ENCODE assay signal across 8 cellular contexts in the genomic region with DNA sequence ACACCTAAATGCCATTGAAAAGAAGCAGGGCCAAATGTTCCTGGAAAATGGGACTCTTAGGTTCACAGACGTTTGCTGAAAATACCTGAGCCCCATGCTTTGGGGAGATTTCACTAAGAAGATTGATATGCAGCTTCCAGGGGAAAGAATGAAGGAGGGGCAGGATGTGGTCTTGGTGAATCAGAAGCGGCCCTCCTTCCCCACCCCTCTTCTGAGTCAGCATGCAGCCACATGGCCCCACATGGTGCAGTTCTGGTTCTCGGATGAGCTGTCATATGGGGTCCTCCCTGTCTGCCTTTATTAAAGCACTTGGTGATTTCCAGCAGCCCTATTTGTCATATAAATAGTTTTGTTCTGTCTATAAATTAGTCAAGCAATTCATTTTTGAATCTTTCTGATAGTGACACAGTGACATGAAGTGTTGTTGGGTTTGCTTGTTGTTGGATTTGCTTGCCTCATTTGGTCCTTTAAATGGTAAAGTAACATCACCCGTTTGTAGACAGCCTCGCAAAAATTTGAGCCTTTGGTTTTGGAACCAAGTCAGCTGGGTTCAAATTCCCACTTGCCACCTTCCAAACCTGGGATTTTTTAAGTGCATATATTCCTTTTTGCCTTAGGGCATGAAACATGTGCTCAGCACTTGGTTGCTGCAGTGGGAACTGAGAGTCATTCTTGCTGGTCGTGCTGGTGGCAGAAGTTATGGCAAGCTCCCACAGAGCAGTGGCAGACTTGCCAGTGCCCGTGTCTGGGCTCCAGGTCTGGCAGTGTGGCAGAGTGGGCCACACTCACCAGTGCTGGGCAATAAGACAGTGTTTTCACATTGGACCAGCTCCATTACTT.
A peak's percentile ranks its signal among the peaks of the same experiment; 100 is the strongest.
DNase-seq lines count a peak whose midpoint lies in the region; ATAC-seq, FAIRE-seq and TF ChIP-seq lines count a peak whose summit lies in the region.

No MANE protein-coding gene starts in this region.

- H3K9ac ChIP-seq in H1 (replicated peaks in 1 of 4; ENCODE audit: extremely low read depth in 1 of 4, low read depth in 3 of 4, low read length in 3 of 4), result no peak overlapping the region

- H4K20me1 ChIP-seq in H1 (replicated peaks in 1 of 2; ENCODE audit: control insufficient read depth in 1 of 2, insufficient read depth in 2 of 2, low read length in 2 of 2), result no peaks in the 10 kb centered on the region

- no peaks in the 10 kb centered on the region for H3K27me3 ChIP-seq in CD8-positive, alpha-beta memory T cell (ENCODE audit: insufficient read depth, low read length, poor library complexity, severe bottlenecking)
- no peaks in the 10 kb centered on the region for H3K27me3 ChIP-seq in H1 (replicated peaks in 1 of 4; ENCODE audit: control insufficient read depth in 3 of 4, extremely low read depth in 1 of 4, insufficient read depth in 3 of 4, low read length in 3 of 4)
- no peaks in the 10 kb centered on the region for H3K27me3 ChIP-seq in prostate gland (replicated peaks; ENCODE audit: insufficient read depth)

- 80% methylated on average over 7 of the region's 7 CpGs; no CpG with 5 or more reads in 1 of the 2 experiments for WGBS in H1 (ENCODE audit: extremely low coverage in 1 of 2, insufficient coverage in 1 of 2, insufficient read length in 1 of 2, insufficient replicate concordance in 2 of 2, low coverage in 1 of 2, low lambda C conversion rate in 2 of 2, missing lambda C conversion rate in 1 of 2), 2 experiments
- 54% methylated on average over 7 of the region's 7 CpGs for WGBS in prostate gland

- ATAC-seq in GM21526 (IDR thresholded peaks at IDR 0.05; ENCODE audit: low FRiP score, unreplicated experiment), result peak; percentile 99

- H2BK12ac ChIP-seq in H1 (ENCODE audit: low read depth, low read length), result no peak overlapping the region

- no peaks in the 10 kb centered on the region for H3K36me3 Mint-ChIP-seq in CD8-positive, alpha-beta memory T cell

- H3K4me2 ChIP-seq in H1 (ENCODE audit: insufficient read depth in 1 of 2, low read depth in 2 of 2, low read length in 2 of 2), result no peak overlapping the region

- intact Hi-C loops in prostate gland (cut with DNase I), result no loop called here

- no peak overlapping the region for H4K91ac ChIP-seq in H1 (replicated peaks; ENCODE audit: insufficient read length, low read length)

- no peak overlapping the region for H2AK5ac ChIP-seq in H1 (ENCODE audit: low read depth, low read length)

- no peak overlapping the region for H3K27ac ChIP-seq in CD8-positive, alpha-beta memory T cell (ENCODE audit: low read depth, low read length)
- H3K27ac ChIP-seq in H1 (ENCODE audit: low read depth, low read length) (no peak overlapping the region), prostate gland (no peak overlapping the region)

- no peak overlapping the region for H2AFZ ChIP-seq in H1 (ENCODE audit: low read length)

- H3K36me3 ChIP-seq in CD8-positive, alpha-beta memory T cell (ENCODE audit: insufficient read depth, low read length), result no peaks in the 10 kb centered on the region
- no peaks in the 10 kb centered on the region for H3K36me3 ChIP-seq in H1 (ENCODE audit: control insufficient read depth in 2 of 4, insufficient read depth in 4 of 4, low read length in 3 of 4)
- H3K36me3 ChIP-seq in prostate gland, result no peaks in the 10 kb centered on the region

- peaks cover 11% of the 10 kb centered on the region for H3K4me1 ChIP-seq in CD8-positive, alpha-beta memory T cell (ENCODE audit: insufficient read depth, low read length)
- H3K4me1 ChIP-seq in H1 (replicated peaks in 1 of 4; ENCODE audit: control insufficient read depth in 3 of 4, insufficient read depth in 4 of 4, low read length in 3 of 4), result no peaks in the 10 kb centered on the region; a peak in 1 of 7 replicates
- H3K4me1 ChIP-seq in prostate gland (replicated peaks), result no peaks in the 10 kb centered on the region

- H2BK20ac ChIP-seq in H1 (ENCODE audit: low read length), result no peak overlapping the region

- H3K23ac ChIP-seq in H1 (ENCODE audit: insufficient read length), result no peak overlapping the region

- TF ChIP-seq EP300 in H1 (IDR thresholded peaks at IDR 0.05; ENCODE audit: borderline replicate concordance in 1 of 2, low read depth in 2 of 2, low read length in 2 of 2), result no peak

- no peak overlapping the region for H3K18ac ChIP-seq in H1 (ENCODE audit: extremely low read depth, low read length)

- H3K23me2 ChIP-seq in H1 (ENCODE audit: low read depth, low read length), result no peaks in the 10 kb centered on the region

- no peaks in the 10 kb centered on the region for H3K79me1 ChIP-seq in H1 (ENCODE audit: low read depth, low read length)

- H4K8ac ChIP-seq in H1 (ENCODE audit: extremely low read depth, insufficient read depth, low read length), result no peak overlapping the region

- no peak for FAIRE-seq in H1 (lab: Jason Lieb, UNC)

- H3K9me3 ChIP-seq in CD8-positive, alpha-beta memory T cell (ENCODE audit: low read length), result no peaks in the 10 kb centered on the region
- H3K9me3 ChIP-seq in H1 (ENCODE audit: insufficient read depth in 2 of 2, low read depth in 1 of 2, low read length in 1 of 2), result no peaks in the 10 kb centered on the region
- no peaks in the 10 kb centered on the region for H3K9me3 ChIP-seq in prostate gland

- peaks cover 3 to 4% of the 10 kb centered on the region in 2 donors for H3K27me3 Mint-ChIP-seq in CD8-positive, alpha-beta memory T cell

- POLR2A ChIA-PET in CD8-positive, alpha-beta memory T cell (lab: Charles Lee), result no interaction called here
- POLR2A ChIA-PET in H1 (lab: Charles Lee; ENCODE audit: partially characterized antibody), result no interaction called here

- H2BK15ac ChIP-seq in H1 (ENCODE audit: low read length), result peak overlapping the region; percentile 75; the same call in 1 of the 2 replicates

- H3K9me3 Mint-ChIP-seq in CD8-positive, alpha-beta memory T cell, result peaks cover 0 to 3% (median 0%) of the 10 kb centered on the region in 5 donors

- no peak overlapping the region for H4K5ac ChIP-seq in H1 (ENCODE audit: insufficient read length, low read depth, low read length)

- H3K56ac ChIP-seq in H1 (replicated peaks; ENCODE audit: insufficient read length, low read depth, low read length), result no peak overlapping the region

- H3K27ac Mint-ChIP-seq in CD8-positive, alpha-beta memory T cell, result peak overlapping the region in 3 of 8 donors; percentile 33 to 84 (median 70)

- no peak overlapping the region for H3K14ac ChIP-seq in H1 (ENCODE audit: insufficient read length)

- TF ChIP-seq POLR2A in H1 (IDR thresholded peaks at IDR 0.05; ENCODE audit: control extremely low read depth in 1 of 2, low read depth in 2 of 2, low read length in 2 of 2), result no peak
- TF ChIP-seq POLR2A in prostate gland (IDR thresholded peaks at IDR 0.05), result no peak

- no peak overlapping the region for H3K4ac ChIP-seq in H1 (replicated peaks; ENCODE audit: insufficient read length, low read depth, low read length)

- H3K4me3 Mint-ChIP-seq in CD8-positive, alpha-beta memory T cell, result peak overlapping the region in 4 of 7 donors; percentile 19 to 81 (median 50)

- DNase-seq in CD8-positive, alpha-beta memory T cell, result peak; percentile 42 to 89 (median 59)
- DNase-seq in HT1080 (ENCODE audit: low read depth), result peak; percentile 99
- DNase-seq in activated CD4-positive, alpha-beta T cell treated with anti-CD3 and anti-CD28 coated beads for 4 hours, result peak; percentile 78 to 86
- no peak for DNase-seq in H1 (ENCODE audit: low read depth in 1 of 2, low spot score in 2 of 2)
- DNase-seq in stimulated activated CD4-positive, alpha-beta T cell treated with anti-CD3 and anti-CD28 coated beads, Interleukin-1b, Interleukin-23, amount 100 ng/mL, for 48 hours, result peak; percentile 95
- no peak for DNase-seq in prostate gland (ENCODE audit: low spot score)
- DNase-seq in SHP77 treated with DMSO at 0.1 percent for 48 hours (lab: John Stamatoyannopoulos, UW), result no peak

- TF ChIP-seq RAD21 in H1 (IDR thresholded peaks at IDR 0.05 in 1 of 2, conservative IDR thresholded peaks at IDR 0.05 in 1 of 2; ENCODE audit: low read depth in 2 of 2, low read length in 2 of 2), result no peak

- H2BK120ac ChIP-seq in H1 (replicated peaks; ENCODE audit: low read depth, low read length), result no peak overlapping the region

- H3K4me3 ChIP-seq in CD8-positive, alpha-beta memory T cell (ENCODE audit: low read length), result no peak overlapping the region
- H3K4me3 ChIP-seq in H1 (ENCODE audit: extremely low read depth in 1 of 4, insufficient read depth in 2 of 4, low read depth in 3 of 4, low read length in 4 of 4), result no peak overlapping the region
- H3K4me3 ChIP-seq in prostate gland, result no peak overlapping the region

- no peaks in the 10 kb centered on the region for H3K79me2 ChIP-seq in H1 (ENCODE audit: control insufficient read depth in 1 of 2, insufficient read depth in 2 of 2, low read length in 2 of 2)

- TF ChIP-seq CTCF in H1 (IDR thresholded peaks at IDR 0.05; ENCODE audit: control extremely low read depth in 1 of 3, insufficient read depth in 1 of 3, low read depth in 1 of 3, low read length in 3 of 3) (no peak), prostate gland (IDR thresholded peaks at IDR 0.05) (no peak)

- H3K4me1 Mint-ChIP-seq in CD8-positive, alpha-beta memory T cell, result peaks cover 19 to 28% (median 27%) of the 10 kb centered on the region in 3 donors

- no peak overlapping the region for H2BK5ac ChIP-seq in H1 (ENCODE audit: low read depth, low read length)

- CTCF ChIA-PET in CD8-positive, alpha-beta memory T cell (lab: Charles Lee), result interaction anchor here (0.5 to 1.4 kb wide), 2 partner anchors 72 to 149 kb away, joined by 4 to 5 read pairs; no protein-coding TSS in a partner anchor
- CTCF ChIA-PET in H1 (lab: Charles Lee; ENCODE audit: partially characterized antibody), result interaction anchor here (1.1 to 1.5 kb wide), 3 partner anchors 24 to 315 kb away, joined by 3 read pairs; a partner anchor contains a TSS

TF ChIP-seq in H1, 55 proteins besides CTCF, POLR2A, EP300 and RAD21:
- TF ChIP-seq, protein P1, sequence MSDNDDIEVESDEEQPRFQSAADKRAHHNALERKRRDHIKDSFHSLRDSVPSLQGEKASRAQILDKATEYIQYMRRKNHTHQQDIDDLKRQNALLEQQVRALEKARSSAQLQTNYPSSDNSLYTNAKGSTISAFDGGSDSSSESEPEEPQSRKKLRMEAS (IDR thresholded peaks at IDR 0.05), result 0 out of 2 replicates have a peak, but pooled peaks have one; percentile 47
- TF ChIP-seq CBX5 (IDR thresholded peaks at IDR 0.05; ENCODE audit: low read depth, low read length) (no peak), HDAC2 (IDR thresholded peaks at IDR 0.05; ENCODE audit: borderline replicate concordance in 1 of 2, low read depth in 2 of 2, low read length in 2 of 2) (no peak)

Comparison
In these comparisons a context has a peak if more than half of its experiments do, and no peak if none do; other contexts are left out.
1. DNase-seq: peak in CD8-positive, alpha-beta memory T cell (5 of 5), HT1080 (single experiment), activated CD4-positive, alpha-beta T cell treated with anti-CD3 and anti-CD28 coated beads for 4 hours (2 of 2) and stimulated activated CD4-positive, alpha-beta T cell treated with anti-CD3 and anti-CD28 coated beads, Interleukin-1b, Interleukin-23, amount 100 ng/mL, for 48 hours (single experiment); none in H1 (0 of 2), prostate gland (single experiment) and SHP77 treated with DMSO at 0.1 percent for 48 hours (single experiment).